20 cellular contexts compared by ENCODE assay signal in genomic region chr1:224188286-224188685, GRCh38. TPM values are rescaled to one million over a fixed set of nuclear protein-coding genes. Genes with fewer than 3 reads are reported as not detected.
DNase-seq lines count a peak whose midpoint lies in the region; ATAC-seq lines count a peak whose summit lies in the region.
"Had no signal": no experiment of that assay in that cellular context is flagged by ENCODE, and none has a peak within 500 bp of the region (broad histone marks: within the 10 kb centered on the region; RNA-seq: fewer than 3 reads in every experiment).

No MANE protein-coding gene starts in this region.

- DNase-seq in activated T-cell treated with anti-CD3 and anti-CD28 coated beads, Interleukin-2, amount 50 U/mL, for 4 hours = no peak
- DNase-seq in activated T-cell treated with anti-CD3 and anti-CD28 coated beads, Interleukin-2, amount 50 U/mL, for 1 hour = no peak
- no peak for DNase-seq in stimulated activated effector memory CD8-positive, alpha-beta T cell treated with anti-CD3 and anti-CD28 coated beads, Interleukin-12 subunit alpha, Interleukin-12 subunit beta, amount 100 ng/mL, for 72 hours (ENCODE audit: low spot score in 2 of 2)
- no peak for DNase-seq in AG08395 (ENCODE audit: low spot score)
- DNase-seq: DMS153; effector CD4-positive, alpha-beta T cell; GM23248; IMR-90; MG63; NCI-H748 treated with DMSO at 0.1 percent for 48 hours; substantia nigra; uterus had no signal

- peaks cover 19% of the 10 kb centered on the region for H3K36me3 Mint-ChIP-seq in activated T-cell treated with anti-CD3 and anti-CD28 coated beads, Interleukin-2, amount 50 U/mL, for 4 hours (ENCODE audit: insufficient read depth)
- peaks cover 7% of the 10 kb centered on the region for H3K36me3 Mint-ChIP-seq in IgD-negative memory B cell
- H3K36me3 Mint-ChIP-seq in activated T-helper 17 cell treated with anti-CD3 and anti-CD28 coated beads, Interleukin-2, amount 50 U/mL, for 72 hours (ENCODE audit: low read depth) = peaks cover 82% of the 10 kb centered on the region
- peaks cover 92% of the 10 kb centered on the region for H3K36me3 Mint-ChIP-seq in stimulated activated effector memory CD8-positive, alpha-beta T cell treated with anti-CD3 and anti-CD28 coated beads, Interleukin-12 subunit alpha, Interleukin-12 subunit beta, amount 100 ng/mL, for 72 hours

- peaks cover 3% of the 10 kb centered on the region for H3K9me3 Mint-ChIP-seq in activated T-cell treated with anti-CD3 and anti-CD28 coated beads, Interleukin-2, amount 50 U/mL, for 4 hours
- no peaks in the 10 kb centered on the region for H3K9me3 Mint-ChIP-seq in IgD-negative memory B cell
- H3K9me3 Mint-ChIP-seq in activated T-helper 17 cell treated with anti-CD3 and anti-CD28 coated beads, Interleukin-2, amount 50 U/mL, for 72 hours = no peaks in the 10 kb centered on the region
- no peaks in the 10 kb centered on the region for H3K9me3 Mint-ChIP-seq in stimulated activated effector memory CD8-positive, alpha-beta T cell treated with anti-CD3 and anti-CD28 coated beads, Interleukin-12 subunit alpha, Interleukin-12 subunit beta, amount 100 ng/mL, for 72 hours
- H3K9me3 Mint-ChIP-seq: CD14-positive monocyte had no signal

- peak overlapping the region; percentile 16 for H3K4me3 Mint-ChIP-seq in activated T-cell treated with anti-CD3 and anti-CD28 coated beads, Interleukin-2, amount 50 U/mL, for 4 hours
- H3K4me3 Mint-ChIP-seq in IgD-negative memory B cell = peak overlapping the region in 2 of 4 donors; percentile 15 to 78
- H3K4me3 Mint-ChIP-seq in activated T-helper 17 cell treated with anti-CD3 and anti-CD28 coated beads, Interleukin-2, amount 50 U/mL, for 72 hours = peak overlapping the region; percentile 67
- peak overlapping the region; percentile 35 for H3K4me3 Mint-ChIP-seq in stimulated activated effector memory CD8-positive, alpha-beta T cell treated with anti-CD3 and anti-CD28 coated beads, Interleukin-12 subunit alpha, Interleukin-12 subunit beta, amount 100 ng/mL, for 72 hours
- H3K4me3 Mint-ChIP-seq: CD14-positive monocyte had no signal

- peak; percentile 35 to 38 for ATAC-seq in activated T-cell treated with anti-CD3 and anti-CD28 coated beads, Interleukin-2, amount 50 U/mL, for 4 hours
- peak; percentile 60 for ATAC-seq in activated T-helper 17 cell treated with anti-CD3 and anti-CD28 coated beads, Interleukin-2, amount 50 U/mL, for 72 hours (replicated peaks)
- ATAC-seq in stimulated activated effector memory CD8-positive, alpha-beta T cell treated with anti-CD3 and anti-CD28 coated beads, Interleukin-12 subunit alpha, Interleukin-12 subunit beta, amount 100 ng/mL, for 72 hours = peak; percentile 58
- ATAC-seq in GM19455 (IDR thresholded peaks at IDR 0.05; ENCODE audit: unreplicated experiment) (no peak), HG03457 (IDR thresholded peaks at IDR 0.05; ENCODE audit: unreplicated experiment) (no peak)
- ATAC-seq: esophagus mucosa, gastroesophageal sphincter, Right ventricle myocardium inferior had no signal

- peaks cover 45% of the 10 kb centered on the region for H3K4me1 Mint-ChIP-seq in activated T-cell treated with anti-CD3 and anti-CD28 coated beads, Interleukin-2, amount 50 U/mL, for 4 hours (ENCODE audit: low read depth)
- H3K4me1 Mint-ChIP-seq in IgD-negative memory B cell = peaks cover 29 to 44% (median 33%) of the 10 kb centered on the region in 3 donors
- peaks cover 14% of the 10 kb centered on the region for H3K4me1 Mint-ChIP-seq in activated T-helper 17 cell treated with anti-CD3 and anti-CD28 coated beads, Interleukin-2, amount 50 U/mL, for 72 hours
- H3K4me1 Mint-ChIP-seq in stimulated activated effector memory CD8-positive, alpha-beta T cell treated with anti-CD3 and anti-CD28 coated beads, Interleukin-12 subunit alpha, Interleukin-12 subunit beta, amount 100 ng/mL, for 72 hours = peaks cover 29% of the 10 kb centered on the region

- H3K27me3 Mint-ChIP-seq in activated T-cell treated with anti-CD3 and anti-CD28 coated beads, Interleukin-2, amount 50 U/mL, for 4 hours (ENCODE audit: low read depth) = no peaks in the 10 kb centered on the region
- no peaks in the 10 kb centered on the region for H3K27me3 Mint-ChIP-seq in IgD-negative memory B cell
- H3K27me3 Mint-ChIP-seq in activated T-helper 17 cell treated with anti-CD3 and anti-CD28 coated beads, Interleukin-2, amount 50 U/mL, for 72 hours = no peaks in the 10 kb centered on the region

- peak overlapping the region in 2 of 3 donors; percentile 41 to 89 for H3K27ac Mint-ChIP-seq in IgD-negative memory B cell
- H3K27ac Mint-ChIP-seq in activated T-helper 17 cell treated with anti-CD3 and anti-CD28 coated beads, Interleukin-2, amount 50 U/mL, for 72 hours = peak overlapping the region; percentile 86
- no peak overlapping the region for H3K27ac Mint-ChIP-seq in stimulated activated effector memory CD8-positive, alpha-beta T cell treated with anti-CD3 and anti-CD28 coated beads, Interleukin-12 subunit alpha, Interleukin-12 subunit beta, amount 100 ng/mL, for 72 hours

RNA-seq across cellular contexts. Expression of gene DEGS1, which starts 5.2 kb away (rescaled TPM):
- 10 to 100 TPM; 33.5 to 40.1 (median 34.6) TPM for total RNA-seq in activated T-cell treated with anti-CD3 and anti-CD28 coated beads, Interleukin-2, amount 50 U/mL, for 4 hours
- polyA plus RNA-seq in IgD-negative memory B cell = 114 TPM
- 10 to 100 TPM; 37.7 to 72.3 TPM for total RNA-seq in activated T-helper 17 cell treated with anti-CD3 and anti-CD28 coated beads, Interleukin-2, amount 50 U/mL, for 72 hours

Comparison
In these comparisons a context has a peak if more than half of its experiments do, and no peak if none do; other contexts are left out.
1. ATAC-seq: peak in activated T-cell treated with anti-CD3 and anti-CD28 coated beads, Interleukin-2, amount 50 U/mL, for 4 hours (2 of 2), activated T-helper 17 cell treated with anti-CD3 and anti-CD28 coated beads, Interleukin-2, amount 50 U/mL, for 72 hours (single experiment) and stimulated activated effector memory CD8-positive, alpha-beta T cell treated with anti-CD3 and anti-CD28 coated beads, Interleukin-12 subunit alpha, Interleukin-12 subunit beta, amount 100 ng/mL, for 72 hours (single experiment); none in GM19455 (single experiment) and HG03457 (single experiment).